Comparison of ENCODE assay signal across 16 cellular contexts in the genomic region with DNA sequence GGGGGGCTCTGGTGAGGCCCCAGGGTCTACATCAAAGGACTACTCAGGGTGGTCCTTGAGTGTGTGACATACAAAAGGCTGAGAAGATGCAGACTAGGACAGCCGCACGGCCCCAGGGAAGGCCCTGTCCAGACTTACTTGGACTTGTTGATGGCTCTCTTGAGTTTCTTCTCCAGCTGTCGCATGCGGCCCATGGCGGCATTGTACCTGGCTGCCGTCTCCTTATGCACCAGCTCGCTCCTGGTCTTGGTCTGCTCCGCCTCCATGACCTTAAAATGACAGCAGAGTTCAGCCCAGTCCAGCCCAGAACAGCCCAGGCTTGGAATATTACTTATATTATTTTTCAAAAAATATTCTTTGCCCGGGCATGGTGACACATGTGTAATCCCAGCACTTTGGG. TPM values are rescaled to one million over a fixed set of nuclear protein-coding genes. Genes with fewer than 3 reads are reported as not detected.
A peak's percentile ranks its signal among the peaks of the same experiment; 100 is the strongest.
DNase-seq lines count a peak whose midpoint lies in the region; ATAC-seq and TF ChIP-seq lines count a peak whose summit lies in the region.
"Had no signal": no experiment of that assay in that cellular context is flagged by ENCODE, and none has a peak within 500 bp of the region (broad histone marks: within the 10 kb centered on the region; RNA-seq: fewer than 3 reads in every experiment).

No MANE protein-coding gene starts in this region.

- no peaks in the 10 kb centered on the region for H3K9me3 Mint-ChIP-seq in activated T-cell treated with anti-CD3 and anti-CD28 coated beads, Interleukin-2, amount 50 U/mL, for 24 hours
- no peaks in the 10 kb centered on the region for H3K9me3 Mint-ChIP-seq in CD4-positive, alpha-beta T cell
- no peaks in the 10 kb centered on the region for H3K9me3 Mint-ChIP-seq in immature natural killer cell
- no peaks in the 10 kb centered on the region for H3K9me3 Mint-ChIP-seq in stimulated activated effector memory CD8-positive, alpha-beta T cell treated with anti-CD3 and anti-CD28 coated beads, Interleukin-12 subunit alpha, Interleukin-12 subunit beta, amount 100 ng/mL, for 72 hours

- no peak for ATAC-seq in CD4-positive, alpha-beta T cell (ENCODE audit: poor library complexity)
- ATAC-seq in stimulated activated effector memory CD8-positive, alpha-beta T cell treated with anti-CD3 and anti-CD28 coated beads, Interleukin-12 subunit alpha, Interleukin-12 subunit beta, amount 100 ng/mL, for 72 hours: no peak
- ATAC-seq in GM21526 (IDR thresholded peaks at IDR 0.05; ENCODE audit: low FRiP score, unreplicated experiment): no peak

- CTCF ChIA-PET in CD4-positive, alpha-beta T cell (lab: Charles Lee): no interaction called here

- intact Hi-C loops in CD4-positive, alpha-beta T cell (cut with DNase I, micrococcal nuclease): no loop called here

- no peaks in the 10 kb centered on the region for H3K27me3 Mint-ChIP-seq in activated T-cell treated with anti-CD3 and anti-CD28 coated beads, Interleukin-2, amount 50 U/mL, for 24 hours
- no peaks in the 10 kb centered on the region for H3K27me3 Mint-ChIP-seq in CD4-positive, alpha-beta T cell
- peaks cover 0 to 6% (median 0%) of the 10 kb centered on the region in 3 donors for H3K27me3 Mint-ChIP-seq in immature natural killer cell (ENCODE audit: low read depth in 3 of 3)

- DNase-seq in activated T-cell treated with anti-CD3 and anti-CD28 coated beads, Interleukin-2, amount 50 U/mL, for 24 hours: no peak
- no peak for DNase-seq in activated T-cell treated with anti-CD3 and anti-CD28 coated beads, Interleukin-2, amount 50 U/mL, for 48 hours
- DNase-seq in CD4-positive, alpha-beta T cell: no peak
- DNase-seq in immature natural killer cell (no peak), NCI-H226 (no peak), NCI-H1694 treated with DMSO at 0.1 percent for 48 hours (lab: John Stamatoyannopoulos, UW) (no peak)
- no peak for DNase-seq in stimulated activated effector memory CD8-positive, alpha-beta T cell treated with anti-CD3 and anti-CD28 coated beads, Interleukin-12 subunit alpha, Interleukin-12 subunit beta, amount 100 ng/mL, for 72 hours (ENCODE audit: low spot score in 2 of 2)
- DNase-seq: C1 segment of cervical spinal cord, DMS79 treated with DMSO at 0.1 percent for 48 hours, GM23248, IMR-90, NCI-H2081, NCI-H524, Peyer's patch, SHP77 had no signal

- peaks cover 29% of the 10 kb centered on the region for H3K4me1 Mint-ChIP-seq in activated T-cell treated with anti-CD3 and anti-CD28 coated beads, Interleukin-2, amount 50 U/mL, for 24 hours (ENCODE audit: low read depth)
- H3K4me1 Mint-ChIP-seq in CD4-positive, alpha-beta T cell (ENCODE audit: low read depth): peaks cover 49% of the 10 kb centered on the region
- H3K4me1 Mint-ChIP-seq in immature natural killer cell: peaks cover 70 to 77% of the 10 kb centered on the region in 2 donors
- H3K4me1 Mint-ChIP-seq in stimulated activated effector memory CD8-positive, alpha-beta T cell treated with anti-CD3 and anti-CD28 coated beads, Interleukin-12 subunit alpha, Interleukin-12 subunit beta, amount 100 ng/mL, for 72 hours: peaks cover 61% of the 10 kb centered on the region

- TF ChIP-seq CTCF in CD4-positive, alpha-beta T cell (IDR thresholded peaks at IDR 0.05): no peak

- H3K27ac ChIP-seq in CD4-positive, alpha-beta T cell (ENCODE audit: low read depth, low read length): peak overlapping the region; percentile 9
- H3K27ac ChIP-seq: GM23248, Peyer's patch had no signal

- peaks cover 51% of the 10 kb centered on the region for H3K36me3 Mint-ChIP-seq in activated T-cell treated with anti-CD3 and anti-CD28 coated beads, Interleukin-2, amount 50 U/mL, for 24 hours (ENCODE audit: low read depth)
- peaks cover 62% of the 10 kb centered on the region for H3K36me3 Mint-ChIP-seq in CD4-positive, alpha-beta T cell (ENCODE audit: low read depth)
- H3K36me3 Mint-ChIP-seq in immature natural killer cell: peaks cover 0 to 41% (median 16%) of the 10 kb centered on the region in 3 donors
- peaks cover 49% of the 10 kb centered on the region for H3K36me3 Mint-ChIP-seq in stimulated activated effector memory CD8-positive, alpha-beta T cell treated with anti-CD3 and anti-CD28 coated beads, Interleukin-12 subunit alpha, Interleukin-12 subunit beta, amount 100 ng/mL, for 72 hours

- no peak overlapping the region for H3K4me3 Mint-ChIP-seq in activated T-cell treated with anti-CD3 and anti-CD28 coated beads, Interleukin-2, amount 50 U/mL, for 24 hours
- no peak overlapping the region for H3K4me3 Mint-ChIP-seq in CD4-positive, alpha-beta T cell
- H3K4me3 Mint-ChIP-seq in immature natural killer cell: no peak overlapping the region
- no peak overlapping the region for H3K4me3 Mint-ChIP-seq in stimulated activated effector memory CD8-positive, alpha-beta T cell treated with anti-CD3 and anti-CD28 coated beads, Interleukin-12 subunit alpha, Interleukin-12 subunit beta, amount 100 ng/mL, for 72 hours

- no peaks in the 10 kb centered on the region for H3K9me3 ChIP-seq in CD4-positive, alpha-beta T cell (ENCODE audit: control insufficient read depth, low read length)
- H3K9me3 ChIP-seq: Peyer's patch had no signal

- H3K27ac Mint-ChIP-seq in activated T-cell treated with anti-CD3 and anti-CD28 coated beads, Interleukin-2, amount 50 U/mL, for 24 hours: peak overlapping the region; percentile 74
- peak overlapping the region; percentile 75 for H3K27ac Mint-ChIP-seq in CD4-positive, alpha-beta T cell
- H3K27ac Mint-ChIP-seq in immature natural killer cell: peak overlapping the region in 4 of 6 donors; percentile 40 to 74 (median 68)
- H3K27ac Mint-ChIP-seq in stimulated activated effector memory CD8-positive, alpha-beta T cell treated with anti-CD3 and anti-CD28 coated beads, Interleukin-12 subunit alpha, Interleukin-12 subunit beta, amount 100 ng/mL, for 72 hours: peak overlapping the region; percentile 76

- POLR2A ChIA-PET in CD4-positive, alpha-beta T cell (lab: Charles Lee): interaction anchor here (0.8 kb wide), 1 partner anchor 162 kb away, joined by 3 read pairs; no protein-coding TSS in a partner anchor

- no peaks in the 10 kb centered on the region for H3K27me3 ChIP-seq in CD4-positive, alpha-beta T cell (ENCODE audit: control insufficient read depth, insufficient read depth, low read length)
- H3K27me3 ChIP-seq: Peyer's patch had no signal

RNA-seq across cellular contexts. Expression of a gene that starts 56.0 kb away (rescaled TPM):
- total RNA-seq in CD4-positive, alpha-beta T cell: 10 to 100 TPM; 64.7 to 69.4 TPM
- 10 to 100 TPM in 2 of 3 donors, 1 to 10 TPM in 1; 4.1 to 25.7 (median 19.4) TPM for polyA plus RNA-seq in immature natural killer cell
